Comparison of ENCODE assay signal across 1 cellular context in the genomic region with DNA sequence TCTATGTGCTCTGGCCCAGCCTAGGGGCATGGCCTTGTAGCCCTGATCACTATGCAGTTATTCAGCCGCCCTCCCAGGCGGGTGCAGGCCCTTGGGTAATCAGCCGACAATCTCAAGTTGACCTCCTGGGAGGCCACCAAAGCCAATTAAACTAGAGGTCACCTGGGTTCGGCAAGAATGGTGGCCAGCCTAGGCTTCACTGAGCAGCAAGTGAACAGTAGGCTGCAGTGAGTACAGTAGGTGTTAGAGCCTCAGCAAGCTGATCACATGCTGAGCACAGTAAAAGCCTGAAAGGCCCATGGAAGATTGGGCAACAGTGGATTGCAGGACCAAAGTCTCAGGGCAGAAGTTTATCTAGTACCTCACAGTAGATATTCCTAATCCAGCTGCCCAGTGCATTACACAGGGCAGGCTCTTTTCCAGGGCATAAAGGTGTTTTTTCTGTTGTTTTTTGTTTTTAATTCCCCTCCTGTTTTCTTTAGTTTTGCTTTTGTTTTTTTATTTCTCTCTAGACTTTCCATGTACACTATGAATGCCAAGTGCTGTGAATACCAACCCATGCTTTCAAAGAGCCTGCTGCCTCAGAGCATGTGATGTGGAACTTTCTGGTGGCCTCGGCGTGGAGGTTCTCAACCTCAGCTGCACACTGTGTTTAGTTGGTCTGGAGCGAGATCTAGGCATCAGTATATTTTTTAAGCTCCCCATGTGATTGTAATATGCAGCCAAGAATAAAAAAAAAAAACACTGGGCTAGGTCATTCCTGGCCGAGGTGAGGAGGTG.
TF ChIP-seq lines count a peak whose summit lies in the region.

No MANE protein-coding gene starts in this region.

TF ChIP-seq in HepG2, 621 proteins besides CTCF, POLR2A, EP300 and RAD21 (continued from another document and continues in another):
- TF ChIP-seq, protein P1, sequence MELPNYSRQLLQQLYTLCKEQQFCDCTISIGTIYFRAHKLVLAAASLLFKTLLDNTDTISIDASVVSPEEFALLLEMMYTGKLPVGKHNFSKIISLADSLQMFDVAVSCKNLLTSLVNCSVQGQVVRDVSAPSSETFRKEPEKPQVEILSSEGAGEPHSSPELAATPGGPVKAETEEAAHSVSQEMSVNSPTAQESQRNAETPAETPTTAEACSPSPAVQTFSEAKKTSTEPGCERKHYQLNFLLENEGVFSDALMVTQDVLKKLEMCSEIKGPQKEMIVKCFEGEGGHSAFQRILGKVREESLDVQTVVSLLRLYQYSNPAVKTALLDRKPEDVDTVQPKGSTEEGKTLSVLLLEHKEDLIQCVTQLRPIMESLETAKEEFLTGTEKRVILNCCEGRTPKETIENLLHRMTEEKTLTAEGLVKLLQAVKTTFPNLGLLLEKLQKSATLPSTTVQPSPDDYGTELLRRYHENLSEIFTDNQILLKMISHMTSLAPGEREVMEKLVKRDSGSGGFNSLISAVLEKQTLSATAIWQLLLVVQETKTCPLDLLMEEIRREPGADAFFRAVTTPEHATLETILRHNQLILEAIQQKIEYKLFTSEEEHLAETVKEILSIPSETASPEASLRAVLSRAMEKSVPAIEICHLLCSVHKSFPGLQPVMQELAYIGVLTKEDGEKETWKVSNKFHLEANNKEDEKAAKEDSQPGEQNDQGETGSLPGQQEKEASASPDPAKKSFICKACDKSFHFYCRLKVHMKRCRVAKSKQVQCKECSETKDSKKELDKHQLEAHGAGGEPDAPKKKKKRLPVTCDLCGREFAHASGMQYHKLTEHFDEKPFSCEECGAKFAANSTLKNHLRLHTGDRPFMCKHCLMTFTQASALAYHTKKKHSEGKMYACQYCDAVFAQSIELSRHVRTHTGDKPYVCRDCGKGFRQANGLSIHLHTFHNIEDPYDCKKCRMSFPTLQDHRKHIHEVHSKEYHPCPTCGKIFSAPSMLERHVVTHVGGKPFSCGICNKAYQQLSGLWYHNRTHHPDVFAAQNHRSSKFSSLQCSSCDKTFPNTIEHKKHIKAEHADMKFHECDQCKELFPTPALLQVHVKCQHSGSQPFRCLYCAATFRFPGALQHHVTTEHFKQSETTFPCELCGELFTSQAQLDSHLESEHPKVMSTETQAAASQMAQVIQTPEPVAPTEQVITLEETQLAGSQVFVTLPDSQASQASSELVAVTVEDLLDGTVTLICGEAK (IDR thresholded peaks at IDR 0.05), result no peak
- TF ChIP-seq, protein P1 (CRISPR knock-in tag; IDR thresholded peaks at IDR 0.05), result peak; percentile 77
- TF ChIP-seq ZNF614 (CRISPR knock-in tag; IDR thresholded peaks at IDR 0.05; ENCODE audit: borderline replicate concordance) (peak; percentile 97), SPEN (CRISPR knock-in tag; IDR thresholded peaks at IDR 0.05; ENCODE audit: low read depth) (peak; percentile 75; the same call in 1 of the 2 replicates), ZNF451 (CRISPR knock-in tag; IDR thresholded peaks at IDR 0.05) (peak; percentile 86; the same call in 1 of the 2 replicates), ZSCAN20 (CRISPR knock-in tag; IDR thresholded peaks at IDR 0.05; ENCODE audit: borderline replicate concordance) (peak; percentile 50; the same call in 1 of the 2 replicates), MED13 (CRISPR knock-in tag; IDR thresholded peaks at IDR 0.05) (no peak), PCBP2 (optimal IDR thresholded peaks at IDR 0.05; ENCODE audit: low read depth, low read length, poor library complexity, severe bottlenecking) (no peak), ZNF674 (CRISPR knock-in tag; IDR thresholded peaks at IDR 0.05; ENCODE audit: low read depth) (no peak), ZNF33B (CRISPR knock-in tag; IDR thresholded peaks at IDR 0.05) (peak; percentile 69; the same call in 1 of the 2 replicates), ZNF557 (CRISPR knock-in tag; IDR thresholded peaks at IDR 0.05) (peak; percentile 93), ZNF607 (CRISPR knock-in tag; IDR thresholded peaks at IDR 0.05; ENCODE audit: borderline replicate concordance) (no peak), GATAD2A (CRISPR knock-in tag; IDR thresholded peaks at IDR 0.05) (peak; percentile 99), GMEB1 (CRISPR knock-in tag; IDR thresholded peaks at IDR 0.05; ENCODE audit: borderline replicate concordance) (peak; percentile 56; the same call in 1 of the 2 replicates), SRY (CRISPR knock-in tag; IDR thresholded peaks at IDR 0.05) (no peak), ZNF749 (CRISPR knock-in tag; IDR thresholded peaks at IDR 0.05; ENCODE audit: borderline replicate concordance) (peak; percentile 56; the same call in 1 of the 2 replicates), NPAS2 (CRISPR knock-in tag; IDR thresholded peaks at IDR 0.05; ENCODE audit: borderline replicate concordance) (no peak), JUND (CRISPR knock-in tag; IDR thresholded peaks at IDR 0.05) (peak; percentile 75; the same call in 1 of the 2 replicates), ZBTB3 (CRISPR knock-in tag; IDR thresholded peaks at IDR 0.05; ENCODE audit: borderline replicate concordance, low read depth) (peak; percentile 69; the same call in 1 of the 2 replicates), ZNF747 (CRISPR knock-in tag; IDR thresholded peaks at IDR 0.05; ENCODE audit: borderline replicate concordance) (peak; percentile 98), ZNF605 (CRISPR knock-in tag; IDR thresholded peaks at IDR 0.05) (peak; percentile 94), EED (CRISPR knock-in tag; IDR thresholded peaks at IDR 0.05) (peak; percentile 78; the same call in 1 of the 2 replicates), SMAD1 (CRISPR knock-in tag; IDR thresholded peaks at IDR 0.05; ENCODE audit: borderline replicate concordance, low read depth) (no peak), ZNF549 (CRISPR knock-in tag; IDR thresholded peaks at IDR 0.05) (peak; percentile 99), ZNF878 (CRISPR knock-in tag; IDR thresholded peaks at IDR 0.05) (peak; percentile 85; the same call in 1 of the 2 replicates), HNRNPL (IDR thresholded peaks at IDR 0.05; ENCODE audit: low read depth, low read length) (no peak), GATAD1 (CRISPR knock-in tag; IDR thresholded peaks at IDR 0.05) (peak; percentile 64; the same call in 1 of the 2 replicates), RFX1 (IDR thresholded peaks at IDR 0.05) (no peak), FOXJ3 (CRISPR knock-in tag; IDR thresholded peaks at IDR 0.05; ENCODE audit: borderline replicate concordance) (peak; percentile 95), MBNL3 (CRISPR knock-in tag; conservative IDR thresholded peaks at IDR 0.05) (0 out of 2 replicates have a peak, but pooled peaks have one; percentile 37), PITX1 (CRISPR knock-in tag; IDR thresholded peaks at IDR 0.05) (peak; percentile 99), POGK (CRISPR knock-in tag; conservative IDR thresholded peaks at IDR 0.05) (peak; percentile 98), ZNF274 (CRISPR knock-in tag; IDR thresholded peaks at IDR 0.05) (peak; percentile 57; the same call in 1 of the 2 replicates), POGZ (CRISPR knock-in tag; IDR thresholded peaks at IDR 0.05) (peak; percentile 99), KMT2A (CRISPR knock-in tag; IDR thresholded peaks at IDR 0.05) (peak; percentile 62; the same call in 1 of the 2 replicates), KDM5A (IDR thresholded peaks at IDR 0.05; ENCODE audit: borderline replicate concordance, low read length) (peak; percentile 28; the same call in 1 of the 2 replicates), MIER2 (CRISPR knock-in tag; IDR thresholded peaks at IDR 0.05) (peak; percentile 88), ZBTB38 (CRISPR knock-in tag; IDR thresholded peaks at IDR 0.05) (peak; percentile 31; the same call in 1 of the 2 replicates), ZNF275 (CRISPR knock-in tag; IDR thresholded peaks at IDR 0.05; ENCODE audit: borderline replicate concordance) (peak; percentile 70; the same call in 1 of the 2 replicates)
- TF ChIP-seq, protein P2, sequence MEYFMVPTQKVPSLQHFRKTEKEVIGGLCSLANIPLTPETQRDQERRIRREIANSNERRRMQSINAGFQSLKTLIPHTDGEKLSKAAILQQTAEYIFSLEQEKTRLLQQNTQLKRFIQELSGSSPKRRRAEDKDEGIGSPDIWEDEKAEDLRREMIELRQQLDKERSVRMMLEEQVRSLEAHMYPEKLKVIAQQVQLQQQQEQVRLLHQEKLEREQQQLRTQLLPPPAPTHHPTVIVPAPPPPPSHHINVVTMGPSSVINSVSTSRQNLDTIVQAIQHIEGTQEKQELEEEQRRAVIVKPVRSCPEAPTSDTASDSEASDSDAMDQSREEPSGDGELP (IDR thresholded peaks at IDR 0.05; ENCODE audit: borderline replicate concordance, low read depth), result peak; percentile 81
- TF ChIP-seq, protein P3, sequence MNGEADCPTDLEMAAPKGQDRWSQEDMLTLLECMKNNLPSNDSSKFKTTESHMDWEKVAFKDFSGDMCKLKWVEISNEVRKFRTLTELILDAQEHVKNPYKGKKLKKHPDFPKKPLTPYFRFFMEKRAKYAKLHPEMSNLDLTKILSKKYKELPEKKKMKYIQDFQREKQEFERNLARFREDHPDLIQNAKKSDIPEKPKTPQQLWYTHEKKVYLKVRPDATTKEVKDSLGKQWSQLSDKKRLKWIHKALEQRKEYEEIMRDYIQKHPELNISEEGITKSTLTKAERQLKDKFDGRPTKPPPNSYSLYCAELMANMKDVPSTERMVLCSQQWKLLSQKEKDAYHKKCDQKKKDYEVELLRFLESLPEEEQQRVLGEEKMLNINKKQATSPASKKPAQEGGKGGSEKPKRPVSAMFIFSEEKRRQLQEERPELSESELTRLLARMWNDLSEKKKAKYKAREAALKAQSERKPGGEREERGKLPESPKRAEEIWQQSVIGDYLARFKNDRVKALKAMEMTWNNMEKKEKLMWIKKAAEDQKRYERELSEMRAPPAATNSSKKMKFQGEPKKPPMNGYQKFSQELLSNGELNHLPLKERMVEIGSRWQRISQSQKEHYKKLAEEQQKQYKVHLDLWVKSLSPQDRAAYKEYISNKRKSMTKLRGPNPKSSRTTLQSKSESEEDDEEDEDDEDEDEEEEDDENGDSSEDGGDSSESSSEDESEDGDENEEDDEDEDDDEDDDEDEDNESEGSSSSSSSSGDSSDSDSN (CRISPR knock-in tag; IDR thresholded peaks at IDR 0.05), result peak; percentile 70
- TF ChIP-seq, protein P4, sequence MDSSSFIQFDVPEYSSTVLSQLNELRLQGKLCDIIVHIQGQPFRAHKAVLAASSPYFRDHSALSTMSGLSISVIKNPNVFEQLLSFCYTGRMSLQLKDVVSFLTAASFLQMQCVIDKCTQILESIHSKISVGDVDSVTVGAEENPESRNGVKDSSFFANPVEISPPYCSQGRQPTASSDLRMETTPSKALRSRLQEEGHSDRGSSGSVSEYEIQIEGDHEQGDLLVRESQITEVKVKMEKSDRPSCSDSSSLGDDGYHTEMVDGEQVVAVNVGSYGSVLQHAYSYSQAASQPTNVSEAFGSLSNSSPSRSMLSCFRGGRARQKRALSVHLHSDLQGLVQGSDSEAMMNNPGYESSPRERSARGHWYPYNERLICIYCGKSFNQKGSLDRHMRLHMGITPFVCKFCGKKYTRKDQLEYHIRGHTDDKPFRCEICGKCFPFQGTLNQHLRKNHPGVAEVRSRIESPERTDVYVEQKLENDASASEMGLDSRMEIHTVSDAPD (CRISPR knock-in tag; IDR thresholded peaks at IDR 0.05), result peak; percentile 79; the same call in 1 of the 2 replicates
